ENCODE assay signal across 17 cellular contexts in genomic region chr5:96052374-96052773, GRCh38.
A peak's percentile ranks its signal among the peaks of the same experiment; 100 is the strongest.
DNase-seq lines count a peak whose midpoint lies in the region; ATAC-seq and TF ChIP-seq lines count a peak whose summit lies in the region.
"Had no signal": no experiment of that assay in that cellular context is flagged by ENCODE, and none has a peak within 500 bp of the region (broad histone marks: within the 10 kb centered on the region; RNA-seq: fewer than 3 reads in every experiment).

No MANE protein-coding gene starts in this region.

- no peak for ATAC-seq in right lobe of liver
- no peak for ATAC-seq in GM21390 (IDR thresholded peaks at IDR 0.05; ENCODE audit: unreplicated experiment)
- no peak for ATAC-seq in GM19463 (IDR thresholded peaks at IDR 0.05; ENCODE audit: unreplicated experiment)
- no peak for ATAC-seq in activated CD4-positive, CD25-positive, alpha-beta regulatory T cell treated with anti-CD3 and anti-CD28 coated beads, Interleukin-2, amount 50 U/mL, for 24 hours
- ATAC-seq: A549; CD8-positive, alpha-beta T cell; GM23338 had no signal

- H3K9me3 ChIP-seq in ascending aorta (no peaks in the 10 kb centered on the region), right lobe of liver (no peaks in the 10 kb centered on the region)
- H3K9me3 ChIP-seq: A549, BLaER1 had no signal

- H3K27me3 ChIP-seq in ascending aorta (no peaks in the 10 kb centered on the region), right lobe of liver (no peaks in the 10 kb centered on the region)
- H3K27me3 ChIP-seq: BLaER1 had no signal

- H3K36me3 ChIP-seq in ascending aorta = no peaks in the 10 kb centered on the region
- H3K36me3 ChIP-seq in right lobe of liver = no peaks in the 10 kb centered on the region
- H3K36me3 ChIP-seq: BLaER1 had no signal

- H3K4me3 ChIP-seq in ascending aorta (no peak overlapping the region), right lobe of liver (no peak overlapping the region)
- H3K4me3 ChIP-seq: A549, BLaER1, GM23338 had no signal

- no peak for TF ChIP-seq CTCF in 22Rv1 (IDR thresholded peaks at IDR 0.05)
- 0 out of 2 replicates have a peak, but pooled peaks have one; percentile 4 for TF ChIP-seq CTCF in C4-2B (conservative IDR thresholded peaks at IDR 0.05)
- TF ChIP-seq CTCF in ascending aorta (IDR thresholded peaks at IDR 0.05) = no peak
- no peak for TF ChIP-seq CTCF in right lobe of liver (IDR thresholded peaks at IDR 0.05)

- intact Hi-C loops in ascending aorta (cut with DNase I) (loop anchor here (5.0 kb wide), 1 partner anchor 70 kb away; no protein-coding TSS in a partner anchor), right lobe of liver (cut with DNase I) (no loop called here)

- no peak for DNase-seq in ascending aorta (ENCODE audit: low spot score in 2 of 2)
- no peak for DNase-seq in right lobe of liver
- DNase-seq in AG08396 (ENCODE audit: low spot score) = no peak
- DNase-seq: Calu3; CD8-positive, alpha-beta T cell; DMS79 treated with DMSO at 0.1 percent for 48 hours; GF-D8; HCEC 1CT; HFFc6 had no signal

- H3K4me1 ChIP-seq in ascending aorta (peaks cover 0 to 41% of the 10 kb centered on the region in 2 donors), right lobe of liver (peaks cover 0 to 29% (median 5%) of the 10 kb centered on the region in 4 donors)
- H3K4me1 ChIP-seq: BLaER1 had no signal

- TF ChIP-seq POLR2A in right lobe of liver (IDR thresholded peaks at IDR 0.05) = no peak

- WGBS in right lobe of liver (ENCODE audit: insufficient coverage, low coverage, low lambda C conversion rate, missing lambda C conversion rate) = 100% methylated on average over 1 of the region's 1 CpG

- H3K27ac ChIP-seq in 22Rv1 (peak overlapping the region; percentile 30; the same call in 1 of the 2 replicates), C4-2B (no peak overlapping the region), ascending aorta (peak overlapping the region; percentile 75 to 76), right lobe of liver (peak overlapping the region in 2 of 3 donors; percentile 58 to 71)
- H3K27ac ChIP-seq: A549, BLaER1 had no signal
